ENCODE assay signal across 12 cellular contexts in genomic region chr15:100373037-100373896, GRCh38. TPM values are rescaled to one million over a fixed set of nuclear protein-coding genes. Genes with fewer than 3 reads are reported as not detected.
A peak's percentile ranks its signal among the peaks of the same experiment; 100 is the strongest.
DNase-seq lines count a peak whose midpoint lies in the region; ATAC-seq, FAIRE-seq and TF ChIP-seq lines count a peak whose summit lies in the region.
"Had no signal": no experiment of that assay in that cellular context is flagged by ENCODE, and none has a peak within 500 bp of the region (broad histone marks: within the 10 kb centered on the region; RNA-seq: fewer than 3 reads in every experiment).

No MANE protein-coding gene starts in this region.

- H3K36me3 ChIP-seq in H1 (ENCODE audit: control insufficient read depth in 2 of 4, insufficient read depth in 4 of 4, low read length in 3 of 4) (no peaks in the 10 kb centered on the region), lower lobe of right lung (no peaks in the 10 kb centered on the region), subcutaneous abdominal adipose tissue (ENCODE audit: control insufficient read depth in 5 of 5, insufficient read depth in 5 of 5, low read length in 5 of 5) (no peaks in the 10 kb centered on the region), BE2C (no peaks in the 10 kb centered on the region)

- peak overlapping the region; percentile 16 to 50 (median 38); a peak in 5 of 7 replicates for H3K9ac ChIP-seq in H1 (replicated peaks in 1 of 4; ENCODE audit: extremely low read depth in 1 of 4, low read depth in 3 of 4, low read length in 3 of 4)
- peak overlapping the region in 4 of 5 donors; percentile 26 to 69 (median 50) for H3K9ac ChIP-seq in subcutaneous abdominal adipose tissue (ENCODE audit: low read length in 5 of 5)

- H2BK5ac ChIP-seq in H1 (ENCODE audit: low read depth, low read length): no peak overlapping the region

- H3K27ac ChIP-seq in H1 (ENCODE audit: low read depth, low read length) (no peak overlapping the region), lower lobe of right lung (no peak overlapping the region), subcutaneous abdominal adipose tissue (ENCODE audit: low read depth, low read length) (no peak overlapping the region)

- 0 out of 2 replicates have a peak overlapping the region, but pooled peaks have one; percentile 50 for H2BK12ac ChIP-seq in H1 (ENCODE audit: low read depth, low read length)

- no peaks in the 10 kb centered on the region; a peak in 2 of 7 replicates for H3K4me1 ChIP-seq in H1 (replicated peaks in 1 of 4; ENCODE audit: control insufficient read depth in 3 of 4, insufficient read depth in 4 of 4, low read length in 3 of 4)
- H3K4me1 ChIP-seq in lower lobe of right lung: no peaks in the 10 kb centered on the region
- peaks cover 0 to 13% (median 9%) of the 10 kb centered on the region in 5 donors for H3K4me1 ChIP-seq in subcutaneous abdominal adipose tissue (ENCODE audit: control insufficient read depth in 5 of 5, insufficient read depth in 5 of 5, low read length in 5 of 5)
- H3K4me1 ChIP-seq in BE2C: no peaks in the 10 kb centered on the region

- no peak for FAIRE-seq in H1 (lab: Jason Lieb, UNC)
- FAIRE-seq: small intestine had no signal

- no peaks in the 10 kb centered on the region for H3K79me1 ChIP-seq in H1 (ENCODE audit: low read depth, low read length)

- H3K9me3 ChIP-seq in H1 (ENCODE audit: insufficient read depth in 2 of 2, low read depth in 1 of 2, low read length in 1 of 2): peaks cover 3 to 4% of the 10 kb centered on the region in 2 experiments; a peak in 1 of 4 replicates
- peaks cover 6% of the 10 kb centered on the region for H3K9me3 ChIP-seq in lower lobe of right lung
- H3K9me3 ChIP-seq in subcutaneous abdominal adipose tissue (ENCODE audit: control insufficient read depth in 5 of 5, low read length in 5 of 5): peaks cover 0 to 12% (median 5%) of the 10 kb centered on the region in 5 donors
- 0 out of 2 replicates have a peak, but pooled peaks cover 6% of the 10 kb centered on the region for H3K9me3 ChIP-seq in BE2C

- H4K91ac ChIP-seq in H1 (replicated peaks; ENCODE audit: insufficient read length, low read length): no peak overlapping the region

- no peaks in the 10 kb centered on the region for H3K79me2 ChIP-seq in H1 (ENCODE audit: control insufficient read depth in 1 of 2, insufficient read depth in 2 of 2, low read length in 2 of 2)

- H2BK20ac ChIP-seq in H1 (ENCODE audit: low read length): no peak overlapping the region

- H3K18ac ChIP-seq in H1 (ENCODE audit: extremely low read depth, low read length): peak overlapping the region; percentile 60; the same call in 1 of the 2 replicates

- H2BK15ac ChIP-seq in H1 (ENCODE audit: low read length): 0 out of 2 replicates have a peak overlapping the region, but pooled peaks have one; percentile 29

- TF ChIP-seq CTCF in H1 (IDR thresholded peaks at IDR 0.05; ENCODE audit: control extremely low read depth in 1 of 3, insufficient read depth in 1 of 3, low read depth in 1 of 3, low read length in 3 of 3) (no peak), lower lobe of right lung (IDR thresholded peaks at IDR 0.05) (no peak), BE2C (IDR thresholded peaks at IDR 0.05; ENCODE audit: low read depth, low read length) (no peak)

- peak overlapping the region; percentile 46 for H3K56ac ChIP-seq in H1 (replicated peaks; ENCODE audit: insufficient read length, low read depth, low read length)

- 2% methylated on average over 31 of the region's 83 CpGs; no CpG with 5 or more reads in 1 of the 2 experiments for WGBS in H1 (ENCODE audit: extremely low coverage in 1 of 2, insufficient coverage in 1 of 2, insufficient read length in 1 of 2, insufficient replicate concordance in 2 of 2, low coverage in 1 of 2, low lambda C conversion rate in 2 of 2, missing lambda C conversion rate in 1 of 2), 2 experiments

- H4K20me1 ChIP-seq in H1 (replicated peaks in 1 of 2; ENCODE audit: control insufficient read depth in 1 of 2, insufficient read depth in 2 of 2, low read length in 2 of 2): no peaks in the 10 kb centered on the region

- peaks cover 6% of the 10 kb centered on the region; the same call in 1 of the 2 replicates for H3K23me2 ChIP-seq in H1 (ENCODE audit: low read depth, low read length)

- POLR2A ChIA-PET in H1 (lab: Charles Lee; ENCODE audit: partially characterized antibody): interaction anchor here (0.7 to 2.7 kb wide), 4 partner anchors 8 to 75 kb away, joined by 3 to 18 read pairs (median 3); no protein-coding TSS in a partner anchor

- TF ChIP-seq POLR2A in H1 (IDR thresholded peaks at IDR 0.05; ENCODE audit: control extremely low read depth in 1 of 2, low read depth in 2 of 2, low read length in 2 of 2): no peak

- H3K4me3 ChIP-seq in H1 (ENCODE audit: extremely low read depth in 1 of 4, insufficient read depth in 2 of 4, low read depth in 3 of 4, low read length in 4 of 4) (peak overlapping the region; percentile 60 to 94 (median 68)), lower lobe of right lung (peak overlapping the region; percentile 47), subcutaneous abdominal adipose tissue (ENCODE audit: low read depth in 1 of 5, low read length in 5 of 5) (peak overlapping the region; percentile 52 to 77 (median 70)), BE2C (ENCODE audit: low read depth, low read length) (no peak overlapping the region)

- peak overlapping the region; percentile 57 for H3K4ac ChIP-seq in H1 (replicated peaks; ENCODE audit: insufficient read length, low read depth, low read length)

- no peak for TF ChIP-seq RAD21 in H1 (IDR thresholded peaks at IDR 0.05 in 1 of 2, conservative IDR thresholded peaks at IDR 0.05 in 1 of 2; ENCODE audit: low read depth in 2 of 2, low read length in 2 of 2)

- no peak overlapping the region for H4K5ac ChIP-seq in H1 (ENCODE audit: insufficient read length, low read depth, low read length)

- DNase-seq in NCI-H1092 (lab: John Stamatoyannopoulos, UW) (peak; percentile 28), NCI-H1092 treated with DMSO at 0.1 percent for 48 hours (lab: John Stamatoyannopoulos, UW) (no peak), H1 (ENCODE audit: low read depth in 1 of 2, low spot score in 2 of 2) (peak in 1 of 2 experiments; percentile 58), lower lobe of right lung (no peak), LoVo (ENCODE audit: low spot score) (no peak), BE2C (no peak), NCI-H446 (lab: John Stamatoyannopoulos, UW) (no peak)
- DNase-seq: activated CD4-positive, alpha-beta T cell treated with anti-CD3 and anti-CD28 coated beads for 1 hour; hypothalamus; PC-3; small intestine had no signal

- no peak overlapping the region for H3K23ac ChIP-seq in H1 (ENCODE audit: insufficient read length)

- peaks cover 5 to 26% (median 12%) of the 10 kb centered on the region in 4 experiments; a peak in 6 of 7 replicates for H3K27me3 ChIP-seq in H1 (replicated peaks in 1 of 4; ENCODE audit: control insufficient read depth in 3 of 4, extremely low read depth in 1 of 4, insufficient read depth in 3 of 4, low read length in 3 of 4)
- peaks cover 12% of the 10 kb centered on the region for H3K27me3 ChIP-seq in lower lobe of right lung (ENCODE audit: low read depth)
- peaks cover 0 to 14% (median 2%) of the 10 kb centered on the region in 5 donors for H3K27me3 ChIP-seq in subcutaneous abdominal adipose tissue (ENCODE audit: control insufficient read depth in 5 of 5, insufficient read depth in 4 of 5, low read length in 5 of 5)
- no peaks in the 10 kb centered on the region for H3K27me3 ChIP-seq in BE2C

- no peak overlapping the region for H2AK5ac ChIP-seq in H1 (ENCODE audit: low read depth, low read length)

- peak; percentile 47 to 61 for ATAC-seq in lower lobe of right lung
- ATAC-seq: PC-3 had no signal

- CTCF ChIA-PET in H1 (lab: Charles Lee; ENCODE audit: partially characterized antibody): interaction anchor here (1.1 to 2.4 kb wide), 3 partner anchors 10 to 28 kb away, joined by 3 to 14 read pairs (median 7); no protein-coding TSS in a partner anchor

- intact Hi-C loops in lower lobe of right lung (cut with DNase I): no loop called here

- TF ChIP-seq EP300 in H1 (IDR thresholded peaks at IDR 0.05; ENCODE audit: borderline replicate concordance in 1 of 2, low read depth in 2 of 2, low read length in 2 of 2): no peak

- H3K4me2 ChIP-seq in H1 (ENCODE audit: insufficient read depth in 1 of 2, low read depth in 2 of 2, low read length in 2 of 2): peak overlapping the region; percentile 89 to 91

- peak overlapping the region; percentile 91 for H2AFZ ChIP-seq in H1 (ENCODE audit: low read length)

- H3K14ac ChIP-seq in H1 (ENCODE audit: insufficient read length): no peak overlapping the region

- no peak overlapping the region for H2BK120ac ChIP-seq in H1 (replicated peaks; ENCODE audit: low read depth, low read length)

- H4K8ac ChIP-seq in H1 (ENCODE audit: extremely low read depth, insufficient read depth, low read length): peak overlapping the region; percentile 79; the same call in 1 of the 2 replicates

TF ChIP-seq in H1, 55 proteins besides CTCF, POLR2A, EP300 and RAD21 (continues in another document):
- TF ChIP-seq SRF (IDR thresholded peaks at IDR 0.05; ENCODE audit: low read depth, low read length) (no peak), TEAD4 (IDR thresholded peaks at IDR 0.05; ENCODE audit: low read depth, low read length) (no peak), ZNF274 (IDR thresholded peaks at IDR 0.05; ENCODE audit: borderline replicate concordance, extremely low read depth, low read length) (no peak), PHF8 (conservative IDR thresholded peaks at IDR 0.05; ENCODE audit: low read depth, low read length) (0 out of 2 replicates have a peak, but pooled peaks have one; percentile 31), NANOG (IDR thresholded peaks at IDR 0.05; ENCODE audit: insufficient read depth, low read depth, low read length, poor library complexity, severe bottlenecking) (no peak), SIN3A (conservative IDR thresholded peaks at IDR 0.05 in 1 of 2, IDR thresholded peaks at IDR 0.05 in 1 of 2; ENCODE audit: low read depth in 1 of 2, low read length in 2 of 2) (0 out of 4 replicates have a peak, but pooled peaks of 1 of the 2 experiments have one; percentile 8), SAP30 (IDR thresholded peaks at IDR 0.05; ENCODE audit: insufficient read depth, insufficient replicate concordance, low read length) (no peak), SUZ12 (IDR thresholded peaks at IDR 0.05; ENCODE audit: low read length) (peak; percentile 64; the same call in 1 of the 2 replicates), SIRT6 (IDR thresholded peaks at IDR 0.05; ENCODE audit: low read length) (no peak)

RNA-seq across cellular contexts. Expression of gene ADAMTS17, which starts 31.5 kb away (rescaled TPM):
- 1.7 and 1.9 TPM in 2 replicates for total RNA-seq in H1 (2021; fragmentation: NEBNext Ultra II Directional; extraction: Animal tissue kit (Norgen Biotek cat#: 25700))
- polyA plus RNA-seq in H1 (2011; rRNA removed): 0.51 and 0.89 TPM in 2 replicates
- polyA plus RNA-seq in H1 (2011; cell fraction: cytosol; rRNA removed): 0.66 TPM
- polyA plus RNA-seq in H1 (2011; cell fraction: nucleus; rRNA removed): 2.0 TPM
- 0.39 to 1.7 TPM (median 1.1 TPM) in 4 replicates for polyA plus RNA-seq in H1 (2012, experiment 1 of 2)
- polyA plus RNA-seq in H1 (2012, experiment 2 of 2): 0.45 TPM
- polyA plus RNA-seq in H1 (2013, experiment 1 of 2): 0.85 TPM
- polyA plus RNA-seq in H1 (2013, experiment 2 of 2): 0.70 TPM
- 2.4 and 2.5 TPM in 2 replicates for polyA minus RNA-seq in H1 (2011; rRNA and poly(A)+ RNA removed)
- polyA minus RNA-seq in H1 (2011; cell fraction: cytosol; rRNA and poly(A)+ RNA removed): 1.3 TPM
- 7.8 TPM for polyA minus RNA-seq in H1 (2011; cell fraction: nucleus; rRNA and poly(A)+ RNA removed)
- 3.0 TPM for total RNA-seq in lower lobe of right lung
- polyA plus RNA-seq in BE2C (2012; ENCODE audit: insufficient read depth, insufficient read length, low read depth): 6.9 TPM
